ENCODE assay signal across 8 cellular contexts in the genomic region with DNA sequence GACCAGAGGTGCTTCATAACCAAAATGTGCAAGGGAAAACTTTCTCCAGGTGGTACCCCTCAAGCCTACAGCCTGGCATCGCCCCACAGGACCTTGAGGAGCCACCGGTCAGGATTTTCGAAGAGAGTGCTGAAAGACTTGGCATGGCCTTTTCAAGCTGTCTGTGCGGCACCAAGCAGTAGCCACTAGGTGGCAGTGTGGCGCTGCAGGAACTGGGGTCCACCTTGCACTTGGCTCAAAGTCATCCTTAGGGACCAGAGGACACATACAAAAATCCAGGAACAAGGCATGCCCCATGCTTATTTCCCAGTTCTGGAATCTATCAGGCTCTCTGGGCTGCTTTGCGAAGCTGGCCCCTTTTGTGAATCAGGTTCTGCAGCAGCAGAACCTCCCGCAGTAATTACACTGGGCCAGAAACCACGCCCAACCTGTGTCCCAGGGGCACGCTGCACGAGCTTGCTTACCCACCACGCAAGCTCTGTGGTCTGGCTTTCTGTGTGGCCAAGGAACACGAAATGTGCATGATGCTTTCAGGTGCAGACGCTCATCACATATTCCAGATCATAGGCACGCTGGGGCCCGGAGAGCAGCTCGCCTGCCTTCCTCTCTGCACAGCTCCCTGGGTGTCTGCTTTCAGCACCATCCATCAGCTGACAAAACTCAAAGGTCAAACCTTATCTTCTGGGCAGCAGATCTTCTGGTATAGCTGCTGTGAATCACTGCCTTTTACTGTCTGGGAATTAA.
DNase-seq lines count a peak whose midpoint lies in the region; ATAC-seq and TF ChIP-seq lines count a peak whose summit lies in the region.

No MANE protein-coding gene starts in this region.

- peaks cover 11 to 22% (median 21%) of the 10 kb centered on the region in 3 donors for H3K27me3 Mint-ChIP-seq in naive B cell

- H3K9me3 Mint-ChIP-seq in naive B cell: no peaks in the 10 kb centered on the region

- no peak for TF ChIP-seq POLR2A in erythroblast (IDR thresholded peaks at IDR 0.05; ENCODE audit: low read length)

- H3K4me1 Mint-ChIP-seq in naive B cell: no peaks in the 10 kb centered on the region

- no peak overlapping the region for H3K27ac Mint-ChIP-seq in naive B cell

- ATAC-seq in GM19023 (IDR thresholded peaks at IDR 0.05; ENCODE audit: unreplicated experiment): peak; percentile 83
- peak; percentile 64 to 75 for ATAC-seq in naive B cell (ENCODE audit: low read depth in 2 of 2)

- peak; percentile 94 for DNase-seq in Ammon's horn (ENCODE audit: low spot score)
- DNase-seq in HS-27A (ENCODE audit: low read depth): peak; percentile 23
- peak; percentile 73 for DNase-seq in OCI-M1 (lab: John Stamatoyannopoulos, UW)
- peak; percentile 73 for DNase-seq in activated T-cell treated with anti-CD3 and anti-CD28 coated beads for 1 hour (ENCODE audit: low read depth)
- peak; percentile 75 to 88 for DNase-seq in erythroblast (lab: John Stamatoyannopoulos, UW)
- peak; percentile 56 for DNase-seq in naive B cell
- DNase-seq in stimulated activated CD8-positive, alpha-beta memory T cell treated with anti-CD3 and anti-CD28 coated beads, Interleukin-7, amount 100 ng/mL, for 4 hours (ENCODE audit: low read depth in 2 of 2): peak; percentile 50 to 58

- H3K36me3 Mint-ChIP-seq in naive B cell: no peaks in the 10 kb centered on the region

- no peak overlapping the region for H3K4me3 Mint-ChIP-seq in naive B cell

Comparison
In these comparisons a context has a peak if more than half of its experiments do, and no peak if none do; other contexts are left out.
1. Peak in every context shown above with its lines: DNase-seq and ATAC-seq.
2. DNase-seq: peak in every context shown above with its lines; median percentile 94 in Ammon's horn; 82 in erythroblast; 73 in OCI-M1; 73 in activated T-cell treated with anti-CD3 and anti-CD28 coated beads for 1 hour; 56 in naive B cell; 54 in stimulated activated CD8-positive, alpha-beta memory T cell treated with anti-CD3 and anti-CD28 coated beads, Interleukin-7, amount 100 ng/mL, for 4 hours; 23 in HS-27A.